In genomic region chr11:12741671-12742216, GRCh38 we compare ENCODE assay signal across 19 cellular contexts.
DNase-seq lines count a peak whose midpoint lies in the region; ATAC-seq, FAIRE-seq and TF ChIP-seq lines count a peak whose summit lies in the region.
"Had no signal": no experiment of that assay in that cellular context is flagged by ENCODE, and none has a peak within 500 bp of the region (broad histone marks: within the 10 kb centered on the region; RNA-seq: fewer than 3 reads in every experiment).

No MANE protein-coding gene starts in this region.

- H3K36me3 ChIP-seq in K562 (ENCODE audit: control insufficient read depth, insufficient read depth, low read length), result no peaks in the 10 kb centered on the region
- H3K36me3 ChIP-seq in mesenchymal stem cell (ENCODE audit: control insufficient read depth in 1 of 2, insufficient read depth in 2 of 2, low read depth in 1 of 2, low read length in 2 of 2), result peaks cover 2 to 8% of the 10 kb centered on the region in 2 experiments
- no peaks in the 10 kb centered on the region for H3K36me3 ChIP-seq in gastrocnemius medialis
- H3K36me3 ChIP-seq: BLaER1 treated with 17β-estradiol and CSF1 and Interleukin-3, amounts not matched to agents 10 nM and 100 nM had no signal

- H3K18ac ChIP-seq in mesenchymal stem cell (ENCODE audit: low read depth in 1 of 2, low read length in 2 of 2), result peak overlapping the region; percentile 0 to 14

- peaks cover 4% of the 10 kb centered on the region; the same call in 1 of the 3 replicates for H3K79me2 ChIP-seq in K562 (ENCODE audit: control insufficient read depth, insufficient read depth, low read length)

- ATAC-seq in K562 (no peak), gastrocnemius medialis (peak in 1 of 2 donors; percentile 15), GM21528 (IDR thresholded peaks at IDR 0.05; ENCODE audit: low FRiP score, unreplicated experiment) (no peak)
- ATAC-seq in stimulated activated effector memory CD8-positive, alpha-beta T cell treated with anti-CD3 and anti-CD28 coated beads, Interleukin-12 subunit alpha, Interleukin-12 subunit beta, amount 100 ng/mL, for 72 hours, result no peak
- ATAC-seq: GM12878, Right ventricle myocardium inferior had no signal

- H3K27ac ChIP-seq in K562 (ENCODE audit: extremely low read depth, low read depth, low read length) (no peak overlapping the region), mesenchymal stem cell (ENCODE audit: low read length, poor library complexity, severe bottlenecking) (no peak overlapping the region), gastrocnemius medialis (peak overlapping the region; percentile 81 to 90 (median 83))
- H3K27ac ChIP-seq: 22Rv1; BLaER1 treated with 17β-estradiol and CSF1 and Interleukin-3, amounts not matched to agents 10 nM and 100 nM had no signal

- H2AFZ ChIP-seq in K562 (ENCODE audit: low read depth, low read length) (no peak overlapping the region), mesenchymal stem cell (ENCODE audit: low read depth, low read length) (no peak overlapping the region)

- TF ChIP-seq EP300 in K562 (IDR thresholded peaks at IDR 0.05; ENCODE audit: low read length), result no peak

- H3K9me3 ChIP-seq in K562 (replicated peaks; ENCODE audit: control insufficient read depth, insufficient read depth, low read depth, low read length), result no peaks in the 10 kb centered on the region
- no peaks in the 10 kb centered on the region for H3K9me3 ChIP-seq in mesenchymal stem cell (ENCODE audit: control insufficient read depth, low read length)
- H3K9me3 ChIP-seq in gastrocnemius medialis, result no peaks in the 10 kb centered on the region

- in situ Hi-C loops in K562 (cut with MboI), result no loop called here
- in situ Hi-C loops in gastrocnemius medialis (cut with MboI; ENCODE audit: low sequenced_read_pairs in 4 of 4), result no loop called here

- peak overlapping the region in 1 of 2 experiments; percentile 64 for H3K4ac ChIP-seq in mesenchymal stem cell (ENCODE audit: low read depth in 1 of 2, low read length in 2 of 2)

- no peak for FAIRE-seq in K562 (lab: Jason Lieb, UNC)
- FAIRE-seq: GM12878, GM18507 had no signal

- H4K91ac ChIP-seq in mesenchymal stem cell (ENCODE audit: low read length), result no peak overlapping the region

- no peak overlapping the region for H2BK120ac ChIP-seq in mesenchymal stem cell (ENCODE audit: low read depth, low read length)

- TF ChIP-seq POLR2A in K562 (conservative IDR thresholded peaks at IDR 0.05) (no peak), gastrocnemius medialis (IDR thresholded peaks at IDR 0.05) (no peak)

- H2BK12ac ChIP-seq in mesenchymal stem cell (ENCODE audit: low read length in 2 of 2), result no peak overlapping the region

- H3K23ac ChIP-seq in mesenchymal stem cell (ENCODE audit: low read length in 2 of 2), result no peak overlapping the region

- H3K4me1 ChIP-seq in K562 (replicated peaks in 1 of 2; ENCODE audit: control insufficient read depth in 2 of 2, insufficient read depth in 2 of 2, low read length in 2 of 2) (peaks cover 8 to 25% of the 10 kb centered on the region in 2 experiments), mesenchymal stem cell (ENCODE audit: control insufficient read depth, insufficient read depth, low read depth, low read length) (peaks cover 15% of the 10 kb centered on the region), gastrocnemius medialis (peaks cover 61 to 69% of the 10 kb centered on the region in 2 donors)

- H3K27ac Mint-ChIP-seq in stimulated activated effector memory CD8-positive, alpha-beta T cell treated with anti-CD3 and anti-CD28 coated beads, Interleukin-12 subunit alpha, Interleukin-12 subunit beta, amount 100 ng/mL, for 72 hours, result no peak overlapping the region

- H2BK15ac ChIP-seq in mesenchymal stem cell (ENCODE audit: low read depth, poor library complexity, severe bottlenecking), result no peak overlapping the region

- no peak overlapping the region for H2AK5ac ChIP-seq in mesenchymal stem cell (ENCODE audit: low read length, severe bottlenecking)

- peak; percentile 10 for DNase-seq in DMS53 (lab: John Stamatoyannopoulos, UW)
- DNase-seq in DMS53 treated with DMSO at 0.1 percent for 48 hours (lab: John Stamatoyannopoulos, UW; ENCODE audit: unreplicated experiment), result no peak
- DNase-seq in K562 (ENCODE audit: extremely low read depth in 1 of 4, low spot score in 3 of 4), result no peak
- no peak for DNase-seq in mesenchymal stem cell
- peak in 1 of 2 donors; percentile 14 for DNase-seq in gastrocnemius medialis
- DNase-seq in stimulated activated effector memory CD8-positive, alpha-beta T cell treated with anti-CD3 and anti-CD28 coated beads, Interleukin-12 subunit alpha, Interleukin-12 subunit beta, amount 100 ng/mL, for 72 hours (ENCODE audit: low spot score in 2 of 2), result no peak
- no peak for DNase-seq in HEK293T (ENCODE audit: extremely low spot score)
- DNase-seq: DMS153, HCEC 1CT, NCI-H1436, NCI-H2081, NCI-H2227 treated with DMSO at 0.1 percent for 48 hours, NCI-H524 treated with DMSO at 0.1 percent for 48 hours had no signal

- 56% methylated on average over 1 of the region's 1 CpG for WGBS in K562 (ENCODE audit: insufficient coverage, low coverage, missing lambda C conversion rate)
- WGBS in mesenchymal stem cell, result 97% methylated on average over 1 of the region's 1 CpG

- H3K4me3 ChIP-seq in K562 (no peak overlapping the region), mesenchymal stem cell (ENCODE audit: insufficient read depth in 1 of 2, low read depth in 1 of 2, low read length in 2 of 2) (no peak overlapping the region), gastrocnemius medialis (no peak overlapping the region)
- H3K4me3 ChIP-seq: BLaER1 treated with 17β-estradiol and CSF1 and Interleukin-3, amounts not matched to agents 10 nM and 100 nM; GM12878 had no signal

- intact Hi-C loops in K562 (cut with micrococcal nuclease) (loop anchor here (5.0 kb wide), 1 partner anchor 69 kb away; the partner anchor contains the start of gene TEAD1), gastrocnemius medialis (cut with DNase I; ENCODE audit: low total_unique reads) (no loop called here)

- no peak overlapping the region for H3K4me2 ChIP-seq in K562 (ENCODE audit: insufficient read depth, low read length)
- H3K4me2 ChIP-seq in mesenchymal stem cell (ENCODE audit: low read length, poor library complexity, severe bottlenecking), result no peak overlapping the region
- H3K4me2 ChIP-seq: BLaER1 treated with 17β-estradiol and CSF1 and Interleukin-3, amounts not matched to agents 10 nM and 100 nM had no signal

- H3K4me3 Mint-ChIP-seq in stimulated activated effector memory CD8-positive, alpha-beta T cell treated with anti-CD3 and anti-CD28 coated beads, Interleukin-12 subunit alpha, Interleukin-12 subunit beta, amount 100 ng/mL, for 72 hours, result no peak overlapping the region

- H4K8ac ChIP-seq in mesenchymal stem cell (ENCODE audit: low read length), result no peak overlapping the region

- H4K20me1 ChIP-seq in K562 (replicated peaks; ENCODE audit: control insufficient read depth, insufficient read depth, low read length), result no peaks in the 10 kb centered on the region; the same call in 1 of the 2 replicates
- H4K20me1 ChIP-seq: BLaER1 treated with 17β-estradiol and CSF1 and Interleukin-3, amounts not matched to agents 10 nM and 100 nM had no signal

- TF ChIP-seq CTCF in K562 (IDR thresholded peaks at IDR 0.05 in 2 of 3, conservative IDR thresholded peaks at IDR 0.05 in 1 of 3; ENCODE audit: insufficient read depth in 2 of 3, low read depth in 1 of 3, low read length in 3 of 3), result no peak
- no peak for TF ChIP-seq CTCF in gastrocnemius medialis (IDR thresholded peaks at IDR 0.05 in 4 of 5, conservative IDR thresholded peaks at IDR 0.05 in 1 of 5)

- no peaks in the 10 kb centered on the region for H3K36me3 Mint-ChIP-seq in stimulated activated effector memory CD8-positive, alpha-beta T cell treated with anti-CD3 and anti-CD28 coated beads, Interleukin-12 subunit alpha, Interleukin-12 subunit beta, amount 100 ng/mL, for 72 hours

- BruUV-seq in K562 (replicated peaks; lab: Mats Ljungman, UMichigan), result no TSS peak

- POLR2A ChIA-PET in K562 (lab: Yijun Ruan, JAX), result interaction anchor here (0.7 kb wide), 1 partner anchor 31 kb away, joined by 3 read pairs; no protein-coding TSS in a partner anchor
- POLR2A ChIA-PET in HEK293T (lab: Yijun Ruan, JAX), result interaction anchor here (0.5 kb wide), 1 partner anchor 550 kb away, joined by 4 read pairs; no protein-coding TSS in a partner anchor

- H3K9me1 ChIP-seq in K562 (ENCODE audit: control insufficient read depth, insufficient read depth, low read length), result no peaks in the 10 kb centered on the region

- H3K9me3 Mint-ChIP-seq in stimulated activated effector memory CD8-positive, alpha-beta T cell treated with anti-CD3 and anti-CD28 coated beads, Interleukin-12 subunit alpha, Interleukin-12 subunit beta, amount 100 ng/mL, for 72 hours, result peaks cover 4% of the 10 kb centered on the region

- H3K4me1 Mint-ChIP-seq in stimulated activated effector memory CD8-positive, alpha-beta T cell treated with anti-CD3 and anti-CD28 coated beads, Interleukin-12 subunit alpha, Interleukin-12 subunit beta, amount 100 ng/mL, for 72 hours, result no peaks in the 10 kb centered on the region

- H3K27me3 ChIP-seq in K562 (ENCODE audit: control insufficient read depth in 2 of 2, insufficient read depth in 2 of 2, low read length in 2 of 2), result no peaks in the 10 kb centered on the region
- H3K27me3 ChIP-seq in mesenchymal stem cell (ENCODE audit: control insufficient read depth in 1 of 2, insufficient read depth in 1 of 2, low read length in 2 of 2), result no peaks in the 10 kb centered on the region
- no peaks in the 10 kb centered on the region for H3K27me3 ChIP-seq in gastrocnemius medialis

- no peak overlapping the region for H2BK5ac ChIP-seq in mesenchymal stem cell (ENCODE audit: low read depth, low read length, poor library complexity, severe bottlenecking)

- peaks cover 15% of the 10 kb centered on the region for H3K79me1 ChIP-seq in mesenchymal stem cell (replicated peaks; ENCODE audit: low read length, poor library complexity, severe bottlenecking)

- H3K9ac ChIP-seq in K562 (ENCODE audit: insufficient read depth in 1 of 2, low read depth in 2 of 2, low read length in 2 of 2) (no peak overlapping the region), mesenchymal stem cell (ENCODE audit: low read length) (no peak overlapping the region)
- H3K9ac ChIP-seq: BLaER1 treated with 17β-estradiol and CSF1 and Interleukin-3, amounts not matched to agents 10 nM and 100 nM had no signal

- H3K14ac ChIP-seq in mesenchymal stem cell (ENCODE audit: low read length in 2 of 2), result peak overlapping the region in 1 of 2 experiments; percentile 49

- CTCF ChIA-PET in K562 (lab: Yijun Ruan, JAX; ENCODE audit: low intra/inter-chr PET ratio), result no interaction called here
- CTCF ChIA-PET in HEK293T (lab: Yijun Ruan, JAX), result no interaction called here

- no peak for TF ChIP-seq RAD21 in K562 (CRISPR knock-in tag; conservative IDR thresholded peaks at IDR 0.05 in 1 of 2, IDR thresholded peaks at IDR 0.05 in 1 of 2)

TF ChIP-seq in K562, 482 proteins besides CTCF, POLR2A, EP300 and RAD21:
- peak; percentile 41 for TF ChIP-seq RBM25 (IDR thresholded peaks at IDR 0.05; ENCODE audit: low read depth, low read length, severe bottlenecking)
- peak; percentile 85 for TF ChIP-seq ZKSCAN1 (IDR thresholded peaks at IDR 0.05; ENCODE audit: low read depth, low read length)
- no peak for TF ChIP-seq ZC3H8 (IDR thresholded peaks at IDR 0.05)
TF ChIP-seq in K562: peak in this region for 2.

TF ChIP-seq in HEK293T, 16 proteins besides CTCF, POLR2A, EP300 and RAD21 (continues in another document):
- TF ChIP-seq SP1 (IDR thresholded peaks at IDR 0.05) (no peak), TARDBP (IDR thresholded peaks at IDR 0.05) (no peak), BHLHE40 (IDR thresholded peaks at IDR 0.05; ENCODE audit: borderline replicate concordance) (no peak), ARNT (IDR thresholded peaks at IDR 0.05) (no peak)

Comparison
In these comparisons a context has a peak if more than half of its experiments do, and no peak if none do; other contexts are left out.
1. H3K27ac ChIP-seq: peak in gastrocnemius medialis (4 of 4); none in K562 (single experiment) and mesenchymal stem cell (single experiment).